Comparison of ENCODE assay signal across 8 cellular contexts in genomic region chr19:5948697-5949564, GRCh38. TPM values are rescaled to one million over a fixed set of nuclear protein-coding genes. Genes with fewer than 3 reads are reported as not detected.
DNase-seq lines count a peak whose midpoint lies in the region; ATAC-seq and TF ChIP-seq lines count a peak whose summit lies in the region.

No MANE protein-coding gene starts in this region.

- H3K4me2 ChIP-seq in GM23338 = peak overlapping the region; percentile 36; the same call in 1 of the 2 replicates

- H3K36me3 Mint-ChIP-seq in GM23338 (ENCODE audit: low read depth) (peaks cover 34% of the 10 kb centered on the region), endothelial cell (ENCODE audit: low read depth, unreplicated experiment) (peaks cover 19% of the 10 kb centered on the region)
- H3K36me3 Mint-ChIP-seq in activated CD4-positive, alpha-beta T cell treated with anti-CD3 and anti-CD28 coated beads, Interleukin-2, amount 10 ng/mL, durations not matched to agents 7 days and 5 days (ENCODE audit: low read depth) = peaks cover 45% of the 10 kb centered on the region

- TF ChIP-seq CTCF in GM23338 (conservative IDR thresholded peaks at IDR 0.05; ENCODE audit: low read depth in 2 of 2) (no peak), endothelial cell (IDR thresholded peaks at IDR 0.05; ENCODE audit: unreplicated experiment) (no peak)

- H3K27ac ChIP-seq in GM23338 (ENCODE audit: low read depth) = 0 out of 2 replicates have a peak overlapping the region, but pooled peaks have one; percentile 76

- no peak overlapping the region for H3K4me3 ChIP-seq in GM23338

- peaks cover 56% of the 10 kb centered on the region for H4K20me1 ChIP-seq in GM23338 (replicated peaks; ENCODE audit: insufficient read depth)

- H3K27me3 Mint-ChIP-seq in GM23338 (ENCODE audit: insufficient read depth, low read depth, poor library complexity) (peaks cover 28% of the 10 kb centered on the region), endothelial cell (ENCODE audit: unreplicated experiment) (peaks cover 10% of the 10 kb centered on the region)
- no peaks in the 10 kb centered on the region for H3K27me3 Mint-ChIP-seq in activated CD4-positive, alpha-beta T cell treated with anti-CD3 and anti-CD28 coated beads, Interleukin-2, amount 10 ng/mL, durations not matched to agents 7 days and 5 days

- H3K27ac Mint-ChIP-seq in GM23338 = peak overlapping the region; percentile 56; the same call in 1 of the 2 replicates
- peak overlapping the region; percentile 93 for H3K27ac Mint-ChIP-seq in activated CD4-positive, alpha-beta T cell treated with anti-CD3 and anti-CD28 coated beads, Interleukin-2, amount 10 ng/mL, durations not matched to agents 7 days and 5 days
- H3K27ac Mint-ChIP-seq in endothelial cell (ENCODE audit: unreplicated experiment) = peak overlapping the region; percentile 63

- no peaks in the 10 kb centered on the region for H3K27me3 ChIP-seq in GM23338 (ENCODE audit: insufficient read depth)

- DNase-seq in GM23338 (ENCODE audit: low spot score) (no peak), endothelial cell (ENCODE audit: low spot score) (no peak), pons (ENCODE audit: low spot score) (peak; percentile 47), dedifferentiated amniotic fluid mesenchymal stem cell (ENCODE audit: extremely low spot score) (no peak), SHP77 treated with DMSO at 0.1 percent for 48 hours (lab: John Stamatoyannopoulos, UW) (no peak)
- peak; percentile 16 for DNase-seq in activated CD4-positive, alpha-beta T cell treated with anti-CD3 and anti-CD28 coated beads, Interleukin-2, amount 10 ng/mL, durations not matched to agents 7 days and 5 days

- H3K4me3 Mint-ChIP-seq in GM23338 = no peak overlapping the region; the same call in 2 of the 3 replicates
- peak overlapping the region; percentile 40 for H3K4me3 Mint-ChIP-seq in activated CD4-positive, alpha-beta T cell treated with anti-CD3 and anti-CD28 coated beads, Interleukin-2, amount 10 ng/mL, durations not matched to agents 7 days and 5 days
- H3K4me3 Mint-ChIP-seq in endothelial cell (ENCODE audit: unreplicated experiment) = no peak overlapping the region

- H3K36me3 ChIP-seq in GM23338 (ENCODE audit: insufficient read depth) = peaks cover 6% of the 10 kb centered on the region

- peaks cover 95% of the 10 kb centered on the region for H3K79me2 ChIP-seq in GM23338 (replicated peaks; ENCODE audit: insufficient read depth)

- no peak for ATAC-seq in GM23338
- ATAC-seq in GM19035 (IDR thresholded peaks at IDR 0.05; ENCODE audit: unreplicated experiment) = no peak
- no peak for ATAC-seq in GM18517 (IDR thresholded peaks at IDR 0.05; ENCODE audit: unreplicated experiment)

- H3K9me3 Mint-ChIP-seq in GM23338 (no peaks in the 10 kb centered on the region), endothelial cell (ENCODE audit: unreplicated experiment) (no peaks in the 10 kb centered on the region)
- peaks cover 5% of the 10 kb centered on the region for H3K9me3 Mint-ChIP-seq in activated CD4-positive, alpha-beta T cell treated with anti-CD3 and anti-CD28 coated beads, Interleukin-2, amount 10 ng/mL, durations not matched to agents 7 days and 5 days

- CTCF ChIA-PET in activated CD4-positive, alpha-beta T cell treated with anti-CD3 and anti-CD28 coated beads, Interleukin-2, amount 10 ng/mL, durations not matched to agents 7 days and 5 days (lab: Charles Lee) = interaction anchor here (0.5 to 2.9 kb wide), 9 partner anchors 13 to 308 kb away, joined by 3 to 10 read pairs (median 4); partner anchors contain the start of gene NRTN

- H2AFZ ChIP-seq in GM23338 = no peak overlapping the region

- peaks cover 56% of the 10 kb centered on the region for H3K4me1 ChIP-seq in GM23338 (ENCODE audit: insufficient read depth)

- POLR2A ChIA-PET in activated CD4-positive, alpha-beta T cell treated with anti-CD3 and anti-CD28 coated beads, Interleukin-2, amount 10 ng/mL, durations not matched to agents 7 days and 5 days (lab: Charles Lee) = no interaction called here

- 0 out of 2 replicates have a peak, but pooled peaks cover 9% of the 10 kb centered on the region for H3F3A ChIP-seq in GM23338 (replicated peaks; ENCODE audit: low read depth)

- H3K9me2 ChIP-seq in GM23338 (ENCODE audit: insufficient read depth) = no peaks in the 10 kb centered on the region

- H3K4me1 Mint-ChIP-seq in GM23338 (peaks cover 81% of the 10 kb centered on the region), endothelial cell (ENCODE audit: unreplicated experiment) (peaks cover 70% of the 10 kb centered on the region)
- peaks cover 76% of the 10 kb centered on the region for H3K4me1 Mint-ChIP-seq in activated CD4-positive, alpha-beta T cell treated with anti-CD3 and anti-CD28 coated beads, Interleukin-2, amount 10 ng/mL, durations not matched to agents 7 days and 5 days

RNA-seq across cellular contexts. Expression of gene RANBP3, which starts 29.0 kb away (rescaled TPM):
- total RNA-seq in GM23338 (2014; rRNA removed; shearing (Covaris generic)) = 98.3 and 105 TPM in 2 replicates
- polyA plus RNA-seq in GM23338 (2016; fragmentation: Nextera tagmentation; extraction: Ambion mirVana) = 40.2 and 41.2 TPM in 2 replicates
- 10 to 100 TPM; 97.4 to 98.0 TPM for total RNA-seq in activated CD4-positive, alpha-beta T cell treated with anti-CD3 and anti-CD28 coated beads, Interleukin-2, amount 10 ng/mL, durations not matched to agents 7 days and 5 days
- 69.5 TPM for total RNA-seq in endothelial cell (ENCODE audit: unreplicated experiment)

RNA-seq across cellular contexts. Expression of gene CAPS, which starts 34.9 kb away (rescaled TPM):
- 0.74 and 3.2 TPM in 2 replicates for total RNA-seq in GM23338 (2014; rRNA removed; shearing (Covaris generic))
- polyA plus RNA-seq in GM23338 (2016; fragmentation: Nextera tagmentation; extraction: Ambion mirVana) = 1.5 and 2.5 TPM in 2 replicates
- total RNA-seq in activated CD4-positive, alpha-beta T cell treated with anti-CD3 and anti-CD28 coated beads, Interleukin-2, amount 10 ng/mL, durations not matched to agents 7 days and 5 days = 10 to 100 TPM; 17.2 to 21.0 TPM
- 9.3 TPM for total RNA-seq in endothelial cell (ENCODE audit: unreplicated experiment)

RNA-seq across cellular contexts. Expression of gene VMAC, which starts 44.3 kb away (rescaled TPM):
- total RNA-seq in GM23338 (2014; rRNA removed; shearing (Covaris generic)) = 3.2 and 3.7 TPM in 2 replicates
- 0.79 and 0.89 TPM in 2 replicates for polyA plus RNA-seq in GM23338 (2016; fragmentation: Nextera tagmentation; extraction: Ambion mirVana)
- 10 to 100 TPM; 11.8 TPM for total RNA-seq in activated CD4-positive, alpha-beta T cell treated with anti-CD3 and anti-CD28 coated beads, Interleukin-2, amount 10 ng/mL, durations not matched to agents 7 days and 5 days
- 8.9 TPM for total RNA-seq in endothelial cell (ENCODE audit: unreplicated experiment)

RNA-seq across cellular contexts. Expression of gene NDUFA11, which starts 45.3 kb away (rescaled TPM):
- 171 and 187 TPM in 2 replicates for total RNA-seq in GM23338 (2014; rRNA removed; shearing (Covaris generic))
- polyA plus RNA-seq in GM23338 (2016; fragmentation: Nextera tagmentation; extraction: Ambion mirVana) = 523 and 558 TPM in 2 replicates
- total RNA-seq in activated CD4-positive, alpha-beta T cell treated with anti-CD3 and anti-CD28 coated beads, Interleukin-2, amount 10 ng/mL, durations not matched to agents 7 days and 5 days = 100 to 1,000 TPM; 207 to 233 TPM
- 211 TPM for total RNA-seq in endothelial cell (ENCODE audit: unreplicated experiment)

Comparison
In these comparisons a context has a peak if more than half of its experiments do, and no peak if none do; other contexts are left out.
1. DNase-seq: peak in activated CD4-positive, alpha-beta T cell treated with anti-CD3 and anti-CD28 coated beads, Interleukin-2, amount 10 ng/mL, durations not matched to agents 7 days and 5 days (single experiment) and pons (single experiment); none in GM23338 (single experiment), endothelial cell (single experiment), dedifferentiated amniotic fluid mesenchymal stem cell (single experiment) and SHP77 treated with DMSO at 0.1 percent for 48 hours (single experiment).
2. Peak in every context shown above with its lines, with median percentiles within 50 percentile points of each other: H3K27ac Mint-ChIP-seq.